Comparison of ENCODE assay signal across 20 cellular contexts in the genomic region with DNA sequence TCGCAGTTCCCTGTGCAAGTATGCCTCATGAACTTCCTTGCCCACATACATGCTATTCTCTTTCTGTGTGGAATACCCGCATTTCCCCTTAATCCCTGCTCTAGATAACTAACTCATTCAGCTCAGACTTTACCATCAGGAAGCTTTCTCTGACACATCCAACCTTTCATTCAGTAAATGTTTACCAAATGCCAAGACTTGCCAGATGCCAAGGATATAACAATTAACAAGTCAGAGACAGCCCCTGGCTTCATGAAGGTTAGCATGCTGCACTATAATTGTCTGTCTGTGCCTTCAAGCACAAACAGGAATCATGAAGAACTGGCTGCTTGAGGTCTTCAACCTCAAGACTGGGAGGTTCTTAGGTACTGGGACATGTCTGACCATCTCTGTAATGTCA.
"Had no signal": no experiment of that assay in that cellular context is flagged by ENCODE, and none has a peak within 500 bp of the region (broad histone marks: within the 10 kb centered on the region; RNA-seq: fewer than 3 reads in every experiment).

No MANE protein-coding gene starts in this region.

- H3K27ac Mint-ChIP-seq: activated naive CD8-positive, alpha-beta T cell; activated T-cell treated with anti-CD3 and anti-CD28 coated beads, Interleukin-2, amount 50 U/mL, for 24 hours; activated T-helper 2 cell treated with anti-CD3 and anti-CD28 coated beads, Interferon-gamma antibody, Interleukin-2, Interleukin-4, amounts not matched to agents 10 μg/mL and 5 μg/mL and 100 μg/mL, durations not matched to agents 14 hours and 24 hours and 36 hours; stimulated activated naive B cell treated with anti-CD40 and anti-IgM and Interleukin-4, amounts not matched to agents 10 μg/mL and 1 μg/mL and 100 μg/mL, for 72 hours; T-helper 2 cell treated with Interferon-gamma antibody and Interleukin-4, amounts not matched to agents 5 μg/mL and 100 μg/mL, for 36 hours had no signal

- H3K4me3 Mint-ChIP-seq: activated naive CD8-positive, alpha-beta T cell; activated T-cell treated with anti-CD3 and anti-CD28 coated beads, Interleukin-2, amount 50 U/mL, for 24 hours; naive thymus-derived CD8-positive, alpha-beta T cell; stimulated activated naive B cell treated with anti-CD40 and anti-IgM and Interleukin-4, amounts not matched to agents 10 μg/mL and 1 μg/mL and 100 μg/mL, for 72 hours; T-helper 2 cell treated with Interferon-gamma antibody and Interleukin-4, amounts not matched to agents 5 μg/mL and 100 μg/mL, for 36 hours had no signal

- H3K9me3 ChIP-seq: adrenal gland, heart right ventricle, left ventricle myocardium inferior, sigmoid colon, transverse colon, uterus had no signal

- H3K9me3 Mint-ChIP-seq: activated T-cell treated with anti-CD3 and anti-CD28 coated beads, Interleukin-2, amount 50 U/mL, for 24 hours; activated T-helper 2 cell treated with anti-CD3 and anti-CD28 coated beads, Interferon-gamma antibody, Interleukin-2, Interleukin-4, amounts not matched to agents 10 μg/mL and 5 μg/mL and 100 μg/mL, durations not matched to agents 14 hours and 24 hours and 36 hours; naive thymus-derived CD8-positive, alpha-beta T cell; stimulated activated naive B cell treated with anti-CD40 and anti-IgM and Interleukin-4, amounts not matched to agents 10 μg/mL and 1 μg/mL and 100 μg/mL, for 72 hours; T-helper 2 cell treated with Interferon-gamma antibody and Interleukin-4, amounts not matched to agents 5 μg/mL and 100 μg/mL, for 36 hours had no signal

- H3K27me3 ChIP-seq: adrenal gland, heart right ventricle, sigmoid colon, transverse colon, uterus had no signal

- ATAC-seq: heart right ventricle; naive thymus-derived CD8-positive, alpha-beta T cell; stimulated activated naive B cell treated with anti-CD40 and anti-IgM and Interleukin-4, amounts not matched to agents 10 μg/mL and 1 μg/mL and 100 μg/mL, for 72 hours had no signal

- H3K4me3 ChIP-seq: adrenal gland, coronary artery, heart right ventricle, left ventricle myocardium inferior, sigmoid colon, transverse colon, uterus had no signal

- H3K27me3 Mint-ChIP-seq: activated naive CD8-positive, alpha-beta T cell; activated T-cell treated with anti-CD3 and anti-CD28 coated beads, Interleukin-2, amount 50 U/mL, for 24 hours; naive thymus-derived CD8-positive, alpha-beta T cell; stimulated activated naive B cell treated with anti-CD40 and anti-IgM and Interleukin-4, amounts not matched to agents 10 μg/mL and 1 μg/mL and 100 μg/mL, for 72 hours had no signal

- DNase-seq: activated naive CD4-positive, alpha-beta T cell; activated T-cell treated with anti-CD3 and anti-CD28 coated beads, Interleukin-2, amount 50 U/mL, for 24 hours; adrenal gland; cerebellar nuclear complex; heart right ventricle; left ventricle myocardium inferior; naive thymus-derived CD8-positive, alpha-beta T cell; retina; sigmoid colon; stimulated activated CD4-positive, alpha-beta T cell treated with anti-CD3 and anti-CD28 coated beads, Interleukin-2, amount 100 ng/mL, for 48 hours; stimulated activated CD8-positive, alpha-beta memory T cell treated with anti-CD3 and anti-CD28 coated beads, Interleukin-4, amount 100 ng/mL, for 48 hours; stimulated activated naive B cell treated with anti-CD40 and anti-IgM and Interleukin-4, amounts not matched to agents 10 μg/mL and 1 μg/mL and 100 μg/mL, for 72 hours; transverse colon; uterus; WERI-Rb-1 had no signal

- H3K27ac ChIP-seq: adrenal gland, coronary artery, heart right ventricle, left ventricle myocardium inferior, sigmoid colon, uterus had no signal

- H3K36me3 ChIP-seq: left ventricle myocardium inferior, uterus had no signal

- H3K4me1 ChIP-seq: left ventricle myocardium inferior, sigmoid colon, uterus had no signal

- FAIRE-seq: astrocyte had no signal
